22 cellular contexts compared by ENCODE assay signal in the genomic region with DNA sequence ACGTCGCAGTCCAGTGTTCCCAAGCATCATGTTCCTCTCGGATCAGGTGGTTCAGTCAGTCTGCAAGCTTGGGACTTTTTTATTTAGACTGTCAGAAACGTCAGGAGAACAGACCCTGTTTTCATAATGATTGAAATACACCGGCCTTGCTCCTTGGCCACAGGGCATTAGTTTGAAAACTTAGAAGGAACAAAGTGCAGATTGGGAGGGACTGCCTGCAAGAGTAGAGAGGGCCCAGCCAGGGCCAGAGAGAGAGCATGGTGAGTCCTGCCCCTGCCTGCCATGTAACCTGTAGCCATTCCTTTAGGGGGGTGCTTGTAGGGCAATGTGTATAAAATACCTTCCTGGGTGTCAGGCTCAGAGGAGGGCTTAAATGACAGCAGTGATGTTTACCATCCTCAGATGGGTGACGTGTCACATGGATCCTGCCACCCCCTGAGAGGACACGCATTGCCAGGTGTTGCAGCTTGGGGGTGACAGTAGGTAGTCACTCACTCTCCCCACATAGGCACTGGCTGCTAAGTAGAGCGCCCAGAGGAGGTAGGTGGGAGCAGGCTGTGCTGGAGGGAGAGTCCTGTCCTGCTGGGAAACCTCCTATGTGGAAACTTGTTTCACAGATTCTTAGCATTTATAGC.
"Had no signal": no experiment of that assay in that cellular context is flagged by ENCODE, and none has a peak within 500 bp of the region (broad histone marks: within the 10 kb centered on the region; RNA-seq: fewer than 3 reads in every experiment).

No MANE protein-coding gene starts in this region.

- H3K4me1 Mint-ChIP-seq: activated CD8-positive, alpha-beta memory T cell treated with anti-CD3 and anti-CD28 coated beads, Interleukin-2, amount 10 ng/mL, durations not matched to agents 7 days and 5 days; activated naive CD8-positive, alpha-beta T cell treated with anti-CD3 and anti-CD28 coated beads, Interleukin-2, amount 10 ng/mL, durations not matched to agents 7 days and 5 days; IgD-negative memory B cell had no signal

- H3K9me3 ChIP-seq: breast epithelium, Peyer's patch, SJCRH30, SK-N-SH had no signal

- H3K36me3 Mint-ChIP-seq: activated CD8-positive, alpha-beta memory T cell treated with anti-CD3 and anti-CD28 coated beads, Interleukin-2, amount 10 ng/mL, durations not matched to agents 7 days and 5 days had no signal

- H3K27ac ChIP-seq: breast epithelium, Peyer's patch, RWPE1, SJCRH30 had no signal

- H3K27me3 ChIP-seq: breast epithelium, Peyer's patch, SJCRH30 had no signal

- H3K27ac Mint-ChIP-seq: activated CD8-positive, alpha-beta memory T cell treated with anti-CD3 and anti-CD28 coated beads, Interleukin-2, amount 10 ng/mL, durations not matched to agents 7 days and 5 days; activated naive CD4-positive, alpha-beta T cell treated with anti-CD3 and anti-CD28 coated beads for 36 hours; activated naive CD8-positive, alpha-beta T cell treated with anti-CD3 and anti-CD28 coated beads, Interleukin-2, amount 10 ng/mL, durations not matched to agents 7 days and 5 days; activated T-cell treated with anti-CD3 and anti-CD28 coated beads, Interleukin-2, amount 50 U/mL, for 24 hours; activated T-helper 1 cell treated with anti-CD3 and anti-CD28 coated beads, Interleukin-12 subunit alpha, Interleukin-12 subunit beta, Interleukin-2, Interleukin-4 antibody, amounts not matched to agents 30 ng/mL and 10 ng/mL and 1 ng/mL, durations not matched to agents 14 hours and 24 hours and 36 hours; IgD-negative memory B cell had no signal

- H3K36me3 ChIP-seq: SJCRH30 had no signal

- H3K9ac ChIP-seq: SK-N-SH had no signal

- H3K4me3 Mint-ChIP-seq: activated CD8-positive, alpha-beta memory T cell treated with anti-CD3 and anti-CD28 coated beads, Interleukin-2, amount 10 ng/mL, durations not matched to agents 7 days and 5 days; activated naive CD4-positive, alpha-beta T cell treated with anti-CD3 and anti-CD28 coated beads for 36 hours; activated naive CD8-positive, alpha-beta T cell treated with anti-CD3 and anti-CD28 coated beads, Interleukin-2, amount 10 ng/mL, durations not matched to agents 7 days and 5 days; activated T-cell treated with anti-CD3 and anti-CD28 coated beads, Interleukin-2, amount 50 U/mL, for 24 hours; activated T-helper 1 cell treated with anti-CD3 and anti-CD28 coated beads, Interleukin-12 subunit alpha, Interleukin-12 subunit beta, Interleukin-2, Interleukin-4 antibody, amounts not matched to agents 30 ng/mL and 10 ng/mL and 1 ng/mL, durations not matched to agents 14 hours and 24 hours and 36 hours had no signal

- H3K4me1 ChIP-seq: breast epithelium, Peyer's patch had no signal

- H3K4me3 ChIP-seq: breast epithelium, Peyer's patch, SJCRH30 had no signal

- H3K9me3 Mint-ChIP-seq: activated naive CD4-positive, alpha-beta T cell treated with anti-CD3 and anti-CD28 coated beads for 36 hours; activated naive CD8-positive, alpha-beta T cell treated with anti-CD3 and anti-CD28 coated beads, Interleukin-2, amount 10 ng/mL, durations not matched to agents 7 days and 5 days; activated T-cell treated with anti-CD3 and anti-CD28 coated beads, Interleukin-2, amount 50 U/mL, for 24 hours; activated T-helper 1 cell treated with anti-CD3 and anti-CD28 coated beads, Interleukin-12 subunit alpha, Interleukin-12 subunit beta, Interleukin-2, Interleukin-4 antibody, amounts not matched to agents 30 ng/mL and 10 ng/mL and 1 ng/mL, durations not matched to agents 14 hours and 24 hours and 36 hours; IgD-negative memory B cell had no signal

- DNase-seq: activated CD4-positive, alpha-beta T cell treated with anti-CD3 and anti-CD28 coated beads for 4 hours; activated CD8-positive, alpha-beta memory T cell treated with anti-CD3 and anti-CD28 coated beads, Interleukin-2, amount 10 ng/mL, durations not matched to agents 7 days and 5 days; activated effector memory CD4-positive, alpha-beta T cell treated with anti-CD3 and anti-CD28 coated beads, Interleukin-2, amount 50 U/mL, for 16 hours; activated naive CD4-positive, alpha-beta T cell treated with anti-CD3 and anti-CD28 coated beads for 36 hours; activated naive CD8-positive, alpha-beta T cell treated with anti-CD3 and anti-CD28 coated beads, Interleukin-2, amount 10 ng/mL, durations not matched to agents 7 days and 5 days; activated T-cell treated with anti-CD3 and anti-CD28 coated beads, Interleukin-2, amount 50 U/mL, for 24 hours; KG1; NCI-H1092; NCI-H1417 treated with DMSO at 0.1 percent for 48 hours; NCI-H1694 treated with DMSO at 0.1 percent for 48 hours; NCI-H2029 treated with DMSO at 0.1 percent for 48 hours; NCI-H446; Right ventricle myocardium superior; SJCRH30; SK-N-SH; T-helper 1 cell had no signal

- ATAC-seq: activated CD4-positive, CD25-positive, alpha-beta regulatory T cell treated with anti-CD3 and anti-CD28 coated beads, Interleukin-2, amount 50 U/mL, for 24 hours; activated CD8-positive, alpha-beta memory T cell treated with anti-CD3 and anti-CD28 coated beads, Interleukin-2, amount 10 ng/mL, durations not matched to agents 7 days and 5 days had no signal

- H3K4me2 ChIP-seq: SK-N-SH had no signal

- H3K27me3 Mint-ChIP-seq: activated CD8-positive, alpha-beta memory T cell treated with anti-CD3 and anti-CD28 coated beads, Interleukin-2, amount 10 ng/mL, durations not matched to agents 7 days and 5 days; activated naive CD8-positive, alpha-beta T cell treated with anti-CD3 and anti-CD28 coated beads, Interleukin-2, amount 10 ng/mL, durations not matched to agents 7 days and 5 days; activated T-cell treated with anti-CD3 and anti-CD28 coated beads, Interleukin-2, amount 50 U/mL, for 24 hours; IgD-negative memory B cell had no signal
